ENCODE assay signal across 9 cellular contexts in genomic region chr5:138138949-138139775, GRCh38. TPM values are rescaled to one million over a fixed set of nuclear protein-coding genes. Genes with fewer than 3 reads are reported as not detected.
DNase-seq lines count a peak whose midpoint lies in the region; ATAC-seq and TF ChIP-seq lines count a peak whose summit lies in the region.
"Had no signal": no experiment of that assay in that cellular context is flagged by ENCODE, and none has a peak within 500 bp of the region (broad histone marks: within the 10 kb centered on the region; RNA-seq: fewer than 3 reads in every experiment).

Gene NME5 (minus strand): TSS chr5:138139428. CDS start chr5:138138780, 648 bp downstream.

- no peaks in the 10 kb centered on the region for H3K9me2 ChIP-seq in hepatocyte (replicated peaks; ENCODE audit: insufficient read depth)
- H3K9me2 ChIP-seq in OCI-LY7 (ENCODE audit: insufficient read depth, low read length) = no peaks in the 10 kb centered on the region

- 14% methylated on average over 19 of the region's 31 CpGs for WGBS in hepatocyte (ENCODE audit: low lambda C conversion rate, missing lambda C conversion rate)

- H2AFZ ChIP-seq in hepatocyte (peak within 1 kb of the TSS; percentile 77), OCI-LY7 (ENCODE audit: low read length) (no peak within 1 kb of the TSS)
- H2AFZ ChIP-seq: PC-9 had no signal

- POLR2A ChIA-PET in OCI-LY7 (lab: Charles Lee) = interaction anchor here (0.6 to 1.0 kb wide), 3 partner anchors 10 to 156 kb away, joined by 3 read pairs; no protein-coding TSS in a partner anchor

- H3K9me3 ChIP-seq in hepatocyte (ENCODE audit: low read depth) (no peaks in the 10 kb centered on the region), OCI-LY7 (ENCODE audit: low read length) (no peaks in the 10 kb centered on the region)

- intact Hi-C loops in OCI-LY7 (cut with micrococcal nuclease; ENCODE audit: unreplicated experiment) = no loop called here

- in situ Hi-C loops in astrocyte of the spinal cord (cut with HindIII; ENCODE audit: low sequenced_read_pairs) = no loop called here

- peak within 1 kb of the TSS; percentile 59 for H3K4me3 ChIP-seq in GM06990 (replicated peaks; ENCODE audit: low read depth, low read length)
- peak within 1 kb of the TSS; percentile 57 for H3K4me3 ChIP-seq in astrocyte of the spinal cord (ENCODE audit: low read depth, low read length)
- no peak within 1 kb of the TSS for H3K4me3 ChIP-seq in hepatocyte
- no peak within 1 kb of the TSS for H3K4me3 ChIP-seq in OCI-LY7 (ENCODE audit: low read depth, low read length, poor library complexity, severe bottlenecking)
- H3K4me3 ChIP-seq: PC-9 had no signal

- H3K4me1 ChIP-seq in hepatocyte (ENCODE audit: insufficient read depth) (no peaks in the 10 kb centered on the region), OCI-LY7 (ENCODE audit: insufficient read depth, low read length, poor library complexity, severe bottlenecking) (no peaks in the 10 kb centered on the region)

- CTCF ChIA-PET in OCI-LY7 (lab: Charles Lee; ENCODE audit: unreplicated experiment) = no interaction called here

- H3K27me3 ChIP-seq in GM06990 (replicated peaks; ENCODE audit: control insufficient read depth, insufficient read depth, low read length) (no peaks in the 10 kb centered on the region), hepatocyte (no peaks in the 10 kb centered on the region)

- no TSS peak for BruUV-seq in OCI-LY7 (replicated peaks; lab: Mats Ljungman, UMichigan)

- DNase-seq in GM06990 (ENCODE audit: extremely low read depth, insufficient read length) = peak; percentile 13
- peak; percentile 41 for DNase-seq in NCI-H1105 (lab: John Stamatoyannopoulos, UW)
- peak; percentile 71 for DNase-seq in astrocyte of the spinal cord (ENCODE audit: low read depth, low spot score)
- peak; percentile 66 for DNase-seq in hepatocyte (ENCODE audit: low spot score)
- DNase-seq in pulmonary artery endothelial cell (ENCODE audit: low read depth, low spot score) = peak; percentile 22
- no peak for DNase-seq in COLO829 (ENCODE audit: low spot score)
- no peak for DNase-seq in OCI-LY7 (ENCODE audit: low spot score)

- TF ChIP-seq CTCF in GM06990 (IDR thresholded peaks at IDR 0.05; ENCODE audit: insufficient read depth, low read length, poor library complexity, severe bottlenecking) (no peak), astrocyte of the spinal cord (IDR thresholded peaks at IDR 0.05; ENCODE audit: low read depth, low read length) (no peak), hepatocyte (IDR thresholded peaks at IDR 0.05; ENCODE audit: poor library complexity) (no peak), OCI-LY7 (conservative IDR thresholded peaks at IDR 0.05; ENCODE audit: low read length) (no peak)

- H3K27ac ChIP-seq in hepatocyte (no peak within 1 kb of the TSS), OCI-LY7 (ENCODE audit: low read depth, low read length, poor library complexity, severe bottlenecking) (no peak within 1 kb of the TSS)
- H3K27ac ChIP-seq: PC-9 had no signal

- H3K36me3 ChIP-seq in GM06990 (ENCODE audit: control insufficient read depth, insufficient read depth, low read length) (no peaks in the 10 kb centered on the region), hepatocyte (replicated peaks; ENCODE audit: insufficient read depth, low read depth) (no peaks in the 10 kb centered on the region), OCI-LY7 (ENCODE audit: insufficient read depth, low read length) (no peaks in the 10 kb centered on the region)

- H3K79me2 ChIP-seq in hepatocyte (no peaks in the 10 kb centered on the region), OCI-LY7 (ENCODE audit: insufficient read depth, low read depth, low read length) (no peaks in the 10 kb centered on the region)

- H4K20me1 ChIP-seq in hepatocyte (ENCODE audit: insufficient read depth, poor library complexity, severe bottlenecking) (no peaks in the 10 kb centered on the region), OCI-LY7 (ENCODE audit: insufficient read depth, low read length) (no peaks in the 10 kb centered on the region)

- H3K4me2 ChIP-seq in hepatocyte = peak within 1 kb of the TSS; percentile 82
- H3K4me2 ChIP-seq in OCI-LY7 (ENCODE audit: low read length) = no peak within 1 kb of the TSS; the same call in 1 of the 2 replicates
- H3K4me2 ChIP-seq: PC-9 had no signal

- ATAC-seq in HG03196 (IDR thresholded peaks at IDR 0.05; ENCODE audit: unreplicated experiment) = no peak

RNA-seq across cellular contexts. Expression of gene NME5, which starts in this region (rescaled TPM):
- 2.2 and 2.3 TPM in 2 replicates for total RNA-seq in hepatocyte
- 1.8 and 2.6 TPM in 2 replicates for polyA plus RNA-seq in hepatocyte
- total RNA-seq in pulmonary artery endothelial cell = 1.1 and 1.2 TPM in 2 replicates
- not detected in 2 replicates for total RNA-seq in OCI-LY7 (2014; rRNA removed; shearing (Covaris generic))
- total RNA-seq in OCI-LY7 (2022) = not detected in 2 replicates

Comparison
In these comparisons a context has a peak if more than half of its experiments do, and no peak if none do; other contexts are left out.
1. DNase-seq: peak in GM06990 (single experiment), NCI-H1105 (single experiment), astrocyte of the spinal cord (single experiment), hepatocyte (single experiment) and pulmonary artery endothelial cell (single experiment); none in COLO829 (single experiment) and OCI-LY7 (single experiment).
2. H3K4me3 ChIP-seq: peak in GM06990 (single experiment) and astrocyte of the spinal cord (single experiment); none in hepatocyte (single experiment) and OCI-LY7 (single experiment).